ENCODE assay signal across 1 cellular context in the genomic region with DNA sequence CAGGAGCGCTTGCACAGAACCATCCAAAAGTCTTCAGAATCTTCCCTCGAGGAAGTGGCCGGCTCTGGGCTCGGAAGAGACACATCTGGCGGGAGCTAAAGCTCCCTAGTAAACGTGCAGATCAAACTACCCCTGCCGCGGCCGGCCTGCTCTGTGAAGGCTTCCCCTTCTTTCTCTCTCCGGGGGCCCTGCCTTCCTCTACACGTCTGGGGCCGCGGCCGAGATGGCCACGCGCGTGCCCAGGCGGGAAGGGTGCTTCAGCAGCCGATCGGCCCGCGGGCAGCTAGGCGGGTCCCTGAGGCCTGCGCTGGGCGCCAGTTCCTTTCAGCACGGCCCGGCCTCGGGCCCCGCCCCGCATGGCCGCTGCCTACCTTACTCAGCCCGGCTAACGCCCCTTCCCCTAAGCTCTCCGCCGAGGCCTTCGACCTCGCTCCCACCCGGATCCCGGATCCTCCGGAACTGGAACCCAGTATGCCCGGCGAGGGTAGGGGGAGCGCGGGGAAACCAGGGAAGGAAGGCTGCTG.
TF ChIP-seq lines count a peak whose summit lies in the region.

No MANE protein-coding gene starts in this region.

TF ChIP-seq in WTC11, 78 proteins besides CTCF, POLR2A, EP300 and RAD21 (continued from another document):
- TF ChIP-seq E2F1 (CRISPR knock-in tag; IDR thresholded peaks at IDR 0.05) (0 out of 2 replicates have a peak, but pooled peaks have one; percentile 39), NFATC4 (CRISPR knock-in tag; IDR thresholded peaks at IDR 0.05) (no peak)
